8 cellular contexts compared by ENCODE assay signal in the genomic region with DNA sequence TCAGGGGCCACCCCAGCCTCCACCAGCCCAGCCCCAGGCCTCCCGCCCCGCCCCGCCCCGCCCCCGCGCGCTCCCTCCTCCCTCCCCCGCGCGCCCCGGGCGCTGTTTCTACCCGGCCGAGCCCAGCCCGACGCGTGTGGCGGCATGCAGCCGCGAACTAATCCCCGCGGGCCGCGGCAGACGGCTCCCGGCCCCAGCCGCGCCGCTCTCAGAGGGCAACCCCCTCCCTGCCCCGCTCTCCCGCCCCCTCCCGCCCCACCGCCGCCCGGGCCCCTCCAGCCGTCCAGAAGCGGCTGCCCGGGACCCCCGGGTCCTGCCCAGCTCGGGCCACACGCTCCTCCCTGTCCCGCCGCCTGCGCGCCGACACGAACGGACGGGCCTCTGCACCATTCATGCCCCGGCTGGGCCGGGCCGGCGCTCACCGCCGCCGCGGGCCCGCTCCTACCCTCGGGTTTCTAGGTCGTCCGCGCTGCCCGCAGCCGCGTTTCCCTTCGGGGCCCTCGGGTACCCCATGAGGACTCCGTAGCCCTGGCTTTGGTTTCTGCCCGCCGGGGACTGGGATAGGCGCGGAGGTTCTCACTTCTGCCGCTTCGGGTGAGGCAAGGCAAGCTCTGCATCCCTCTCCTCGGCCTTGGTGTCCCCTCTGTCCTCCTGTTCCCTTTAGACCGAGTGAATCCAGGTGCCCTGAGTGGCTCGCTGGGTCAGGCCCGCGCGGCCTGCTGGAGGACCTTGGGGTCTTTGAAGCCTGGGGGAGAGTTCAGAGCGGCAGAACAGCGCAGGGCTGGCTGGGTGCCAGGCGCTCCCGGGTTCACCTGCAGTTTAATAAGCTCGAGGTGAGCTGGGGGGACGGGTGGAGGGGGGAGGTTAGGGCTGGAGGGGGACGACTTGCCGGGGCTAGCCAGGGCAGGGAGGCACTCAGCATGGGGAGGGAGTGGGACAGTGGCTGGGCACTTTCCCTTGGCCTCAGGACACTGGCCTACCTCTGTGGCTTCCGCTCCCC. TPM values are rescaled to one million over a fixed set of nuclear protein-coding genes. Genes with fewer than 3 reads are reported as not detected.
DNase-seq lines count a peak whose midpoint lies in the region; ATAC-seq and TF ChIP-seq lines count a peak whose summit lies in the region.
"Had no signal": no experiment of that assay in that cellular context is flagged by ENCODE, and none has a peak within 500 bp of the region (broad histone marks: within the 10 kb centered on the region; RNA-seq: fewer than 3 reads in every experiment).

No MANE protein-coding gene starts in this region.

- peak overlapping the region; percentile 28 to 82 (median 61) for H3K4me3 Mint-ChIP-seq in T-cell

- POLR2A ChIA-PET in T-cell (lab: Charles Lee) = interaction anchor here in 1 of 2 donors (0.6 to 0.9 kb wide), 2 partner anchors 10 to 368 kb away, joined by 3 to 8 read pairs; no protein-coding TSS in a partner anchor

- intact Hi-C loops in left ventricle myocardium inferior (cut with micrococcal nuclease) = no loop called here
- intact Hi-C loops in spleen (cut with DNase I; ENCODE audit: low total_unique reads) = no loop called here

- H3K4me3 ChIP-seq in left ventricle myocardium inferior (peak overlapping the region; percentile 58), spleen (peak overlapping the region in 7 of 8 donors; percentile 1 to 65 (median 31))

- WGBS in spleen, 5 donors = 10 to 33% (median 13%) methylated on average over 31 to 89 of the region's 89 CpGs

- H3K4me1 ChIP-seq in left ventricle myocardium inferior = peaks cover 31% of the 10 kb centered on the region
- H3K4me1 ChIP-seq in spleen = peaks cover 16 to 87% (median 71%) of the 10 kb centered on the region in 6 donors

- peak; percentile 28 for ATAC-seq in GM19397 (IDR thresholded peaks at IDR 0.05; ENCODE audit: unreplicated experiment)
- ATAC-seq in T-cell (replicated peaks in 1 of 4) = peak in 3 of 4 experiments; percentile 28 to 38 (median 28)
- no peak for ATAC-seq in HG02759 (IDR thresholded peaks at IDR 0.05; ENCODE audit: unreplicated experiment)

- H3K27ac ChIP-seq in left ventricle myocardium inferior (replicated peaks) = no peak overlapping the region
- H3K27ac ChIP-seq in spleen = peak overlapping the region in 6 of 8 donors; percentile 48 to 93 (median 59)

- H3K27me3 ChIP-seq in left ventricle myocardium inferior (ENCODE audit: low read depth) (peaks cover 87% of the 10 kb centered on the region), spleen (replicated peaks in 1 of 7) (peaks cover 0 to 66% (median 24%) of the 10 kb centered on the region in 7 donors)

- H3K27ac Mint-ChIP-seq in T-cell = peak overlapping the region; percentile 62 to 79

- CTCF ChIA-PET in T-cell (lab: Charles Lee) = interaction anchor here (0.6 to 13.6 kb wide), 7 partner anchors 9 to 20 kb away, joined by 3 to 192 read pairs (median 4); no protein-coding TSS in a partner anchor

- TF ChIP-seq POLR2A in spleen (IDR thresholded peaks at IDR 0.05) = no peak

- H3K4me1 Mint-ChIP-seq in T-cell = peaks cover 47 to 66% (median 58%) of the 10 kb centered on the region in 3 donors

- H3K36me3 Mint-ChIP-seq in T-cell = no peaks in the 10 kb centered on the region

- H3K36me3 ChIP-seq in left ventricle myocardium inferior (no peaks in the 10 kb centered on the region), spleen (no peaks in the 10 kb centered on the region)

- TF ChIP-seq CTCF in left ventricle myocardium inferior (IDR thresholded peaks at IDR 0.05; ENCODE audit: borderline replicate concordance) (no peak), spleen (IDR thresholded peaks at IDR 0.05 in 8 of 11, conservative IDR thresholded peaks at IDR 0.05 in 3 of 11) (no peak)

- H3K27me3 Mint-ChIP-seq in T-cell = no peaks in the 10 kb centered on the region

- no peaks in the 10 kb centered on the region for H3K9me3 ChIP-seq in left ventricle myocardium inferior (replicated peaks)
- H3K9me3 ChIP-seq in spleen = no peaks in the 10 kb centered on the region

- no peaks in the 10 kb centered on the region for H3K9me3 Mint-ChIP-seq in T-cell

- DNase-seq in T-cell = peak in 8 of 34 experiments; percentile 20 to 58 (median 42)
- no peak for DNase-seq in left ventricle myocardium inferior
- DNase-seq in spleen = peak; percentile 86
- no peak for DNase-seq in NCI-H526 treated with DMSO at 0.1 percent for 48 hours (lab: John Stamatoyannopoulos, UW)
- no peak for DNase-seq in effector CD8-positive, alpha-beta T cell (lab: John Stamatoyannopoulos, UW)

RNA-seq across cellular contexts. Expression of a gene that starts 3.1 kb away (rescaled TPM):
- total RNA-seq in T-cell (10 to 100 TPM in 1 of 5 donors, 1 to 10 TPM in 4; 3.1 to 10.7 (median 6.1) TPM), left ventricle myocardium inferior (not detected), spleen (1 to 10 TPM; 1.6 to 7.9 (median 3.5) TPM)
- 1 to 10 TPM; 1.5 to 2.5 (median 1.5) TPM for polyA plus RNA-seq in spleen
- total RNA-seq: fibroblast of lung had no signal
- polyA plus RNA-seq: fibroblast of lung had no signal

RNA-seq across cellular contexts. Expression of a gene that starts 24.2 kb away (rescaled TPM):
- total RNA-seq in T-cell (under 1 TPM in 2 of 5 donors, not detected in 3; 0.13 to 0.20 TPM), left ventricle myocardium inferior (1.0 TPM), spleen (10 to 100 TPM in 3 of 7 donors, 1 to 10 TPM in 4; 2.2 to 10.9 (median 10.0) TPM)
- 1 to 10 TPM; 1.1 to 4.0 (median 1.1) TPM for polyA plus RNA-seq in spleen
- total RNA-seq: fibroblast of lung had no signal
- polyA plus RNA-seq: fibroblast of lung had no signal

RNA-seq across cellular contexts. Expression of a gene that starts 52.2 kb away (rescaled TPM):
- total RNA-seq in T-cell (not detected), left ventricle myocardium inferior (0.14 TPM), spleen (not detected)
- polyA plus RNA-seq in spleen = not detected
- polyA plus RNA-seq: fibroblast of lung had no signal
